In genomic region chr13:28718538-28719226, GRCh38 we compare ENCODE assay signal across 8 cellular contexts. TPM values are rescaled to one million over a fixed set of nuclear protein-coding genes. Genes with fewer than 3 reads are reported as not detected.
DNase-seq lines count a peak whose midpoint lies in the region; ATAC-seq and TF ChIP-seq lines count a peak whose summit lies in the region.

Gene SLC46A3, minus strand, starts transcription at chr13:28718970. Its CDS starts 972 bp downstream, at chr13:28717998.

- peak; percentile 65 for TF ChIP-seq POLR2A in GM15510 (IDR thresholded peaks at IDR 0.05; ENCODE audit: borderline replicate concordance, extremely low read depth, insufficient read length)

- H3K4me3 ChIP-seq in hepatocyte, result peak within 1 kb of the TSS; percentile 49
- peak within 1 kb of the TSS; percentile 70 for H3K4me3 ChIP-seq in retinal pigment epithelial cell (ENCODE audit: low read length)

- WGBS in hepatocyte (ENCODE audit: low lambda C conversion rate, missing lambda C conversion rate), result 1% methylated on average over 76 of the region's 79 CpGs

- no peaks in the 10 kb centered on the region for H3K36me3 ChIP-seq in hepatocyte (replicated peaks; ENCODE audit: insufficient read depth, low read depth)

- peak; percentile 98 for ATAC-seq in HG02840 (IDR thresholded peaks at IDR 0.05; ENCODE audit: low FRiP score, unreplicated experiment)

- peaks cover 6% of the 10 kb centered on the region for H3K4me1 ChIP-seq in hepatocyte (ENCODE audit: insufficient read depth)

- no peaks in the 10 kb centered on the region for H4K20me1 ChIP-seq in hepatocyte (ENCODE audit: insufficient read depth, poor library complexity, severe bottlenecking)

- H3K4me2 ChIP-seq in hepatocyte, result peak within 1 kb of the TSS; percentile 89

- H2AFZ ChIP-seq in hepatocyte, result peak within 1 kb of the TSS; percentile 85

- H3K9me3 ChIP-seq in hepatocyte (ENCODE audit: low read depth), result no peaks in the 10 kb centered on the region

- no peaks in the 10 kb centered on the region for H3K27me3 ChIP-seq in hepatocyte

- TF ChIP-seq CTCF in hepatocyte (IDR thresholded peaks at IDR 0.05; ENCODE audit: poor library complexity) (no peak), retinal pigment epithelial cell (conservative IDR thresholded peaks at IDR 0.05; ENCODE audit: low read depth, low read length) (no peak)

- H3K9me2 ChIP-seq in hepatocyte (replicated peaks; ENCODE audit: insufficient read depth), result no peaks in the 10 kb centered on the region

- DNase-seq in NCI-H1694 (lab: John Stamatoyannopoulos, UW) (peak; percentile 62), T-helper 9 cell (peak; percentile 95), astrocyte of the hippocampus (ENCODE audit: low read depth, low spot score) (peak; percentile 99), hepatocyte (ENCODE audit: low spot score) (peak; percentile 95), retinal pigment epithelial cell (ENCODE audit: low read depth) (peak; percentile 88), NCI-H2196 (lab: John Stamatoyannopoulos, UW; ENCODE audit: unreplicated experiment) (no peak)

- peak within 1 kb of the TSS; percentile 74 for H3K27ac ChIP-seq in hepatocyte

- peaks cover 3% of the 10 kb centered on the region for H3K79me2 ChIP-seq in hepatocyte

RNA-seq across cellular contexts. Expression of gene SLC46A3, which starts in this region (rescaled TPM):
- total RNA-seq in hepatocyte, result 48.1 and 48.5 TPM in 2 replicates
- 21.6 and 27.9 TPM in 2 replicates for polyA plus RNA-seq in hepatocyte
